Comparison of ENCODE assay signal across 15 cellular contexts in the genomic region with DNA sequence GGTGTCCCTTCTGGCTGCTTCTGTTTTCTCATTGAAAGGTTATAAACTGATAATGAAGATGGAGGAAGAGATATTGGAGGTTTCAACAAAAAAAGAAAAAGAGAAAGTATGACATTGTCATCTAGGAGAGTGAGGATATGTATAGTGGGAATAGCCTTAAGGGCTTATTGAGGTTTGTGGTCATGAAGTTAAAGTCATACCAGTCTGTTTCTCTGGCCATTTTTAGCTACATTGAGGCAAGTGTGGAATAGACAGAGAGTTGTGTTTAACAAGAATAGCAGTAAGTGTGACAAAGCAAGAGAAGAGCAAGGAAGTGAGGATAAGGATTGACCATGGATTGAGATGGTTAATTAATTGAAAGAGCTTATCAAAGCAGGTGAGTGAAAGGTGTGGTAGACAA.
DNase-seq lines count a peak whose midpoint lies in the region; ATAC-seq and TF ChIP-seq lines count a peak whose summit lies in the region.
"Had no signal": no experiment of that assay in that cellular context is flagged by ENCODE, and none has a peak within 500 bp of the region (broad histone marks: within the 10 kb centered on the region; RNA-seq: fewer than 3 reads in every experiment).

No MANE protein-coding gene starts in this region.

- no peaks in the 10 kb centered on the region for H4K20me1 ChIP-seq in osteoblast (ENCODE audit: insufficient read depth, low read length)

- no peak overlapping the region for H3K4me2 ChIP-seq in osteoblast (ENCODE audit: insufficient read depth, low read length)

- DNase-seq in myocyte (ENCODE audit: low read depth) (peak; percentile 3), foreskin keratinocyte (no peak), NCI-H2196 treated with DMSO at 0.1 percent for 48 hours (lab: John Stamatoyannopoulos, UW; ENCODE audit: unreplicated experiment) (no peak), osteoblast (ENCODE audit: insufficient read length, low spot score, missing footprints) (no peak)
- DNase-seq: activated CD4-positive, alpha-beta T cell treated with anti-CD3 and anti-CD28 coated beads, Interleukin-2, amount 50 U/mL, for 48 hours; activated T-cell treated with anti-CD3 and anti-CD28 coated beads, Interleukin-2, amount 50 U/mL, for 4 hours; glutamatergic neuron; left lung; NCI-H345; psoas muscle had no signal

- no peak overlapping the region for H2AFZ ChIP-seq in osteoblast (ENCODE audit: low read length)

- H3K4me3 ChIP-seq in osteoblast (ENCODE audit: insufficient read depth, low read length) = no peak overlapping the region
- H3K4me3 ChIP-seq: left lung, psoas muscle, skin epidermis had no signal

- no peak for TF ChIP-seq CTCF in foreskin keratinocyte (conservative IDR thresholded peaks at IDR 0.05)
- TF ChIP-seq CTCF in osteoblast (IDR thresholded peaks at IDR 0.05; ENCODE audit: extremely low read depth, low read depth, low read length) = no peak

- no peaks in the 10 kb centered on the region for H3K9me3 ChIP-seq in osteoblast (ENCODE audit: low read depth, low read length)
- H3K9me3 ChIP-seq: left lung, psoas muscle had no signal

- ATAC-seq in GM18907 (IDR thresholded peaks at IDR 0.05; ENCODE audit: unreplicated experiment) = peak; percentile 68
- peak; percentile 76 for ATAC-seq in GM21717 (IDR thresholded peaks at IDR 0.05; ENCODE audit: unreplicated experiment)
- ATAC-seq in HG03378 (IDR thresholded peaks at IDR 0.05; ENCODE audit: unreplicated experiment) = peak; percentile 87
- ATAC-seq in GM21576 (IDR thresholded peaks at IDR 0.05; ENCODE audit: unreplicated experiment) = no peak
- ATAC-seq in foreskin keratinocyte = no peak
- ATAC-seq: activated T-cell treated with anti-CD3 and anti-CD28 coated beads, Interleukin-2, amount 50 U/mL, for 4 hours; left lung; psoas muscle had no signal

- no peaks in the 10 kb centered on the region for H3K27me3 ChIP-seq in foreskin keratinocyte
- H3K27me3 ChIP-seq in osteoblast (ENCODE audit: insufficient read depth, low read length) = no peaks in the 10 kb centered on the region
- H3K27me3 ChIP-seq: left lung had no signal

- H3K36me3 ChIP-seq in osteoblast (ENCODE audit: insufficient read depth, low read length) = no peaks in the 10 kb centered on the region
- H3K36me3 ChIP-seq: left lung had no signal

- H3K4me1 ChIP-seq in foreskin keratinocyte (no peaks in the 10 kb centered on the region), osteoblast (ENCODE audit: insufficient read depth, low read length) (no peaks in the 10 kb centered on the region)
- H3K4me1 ChIP-seq: left lung, psoas muscle had no signal

- H3K27ac ChIP-seq in foreskin keratinocyte = no peak overlapping the region
- no peak overlapping the region for H3K27ac ChIP-seq in osteoblast (ENCODE audit: low read depth, low read length)
- H3K27ac ChIP-seq: left lung, psoas muscle, skin epidermis had no signal

- H3K79me2 ChIP-seq in osteoblast (ENCODE audit: insufficient read depth, low read length) = no peaks in the 10 kb centered on the region

Comparison
In these comparisons a context has a peak if more than half of its experiments do, and no peak if none do; other contexts are left out.
1. ATAC-seq: peak in GM18907 (single experiment), GM21717 (single experiment) and HG03378 (single experiment); none in GM21576 (single experiment) and foreskin keratinocyte (single experiment).